ENCODE assay signal across 1 cellular context in the genomic region with DNA sequence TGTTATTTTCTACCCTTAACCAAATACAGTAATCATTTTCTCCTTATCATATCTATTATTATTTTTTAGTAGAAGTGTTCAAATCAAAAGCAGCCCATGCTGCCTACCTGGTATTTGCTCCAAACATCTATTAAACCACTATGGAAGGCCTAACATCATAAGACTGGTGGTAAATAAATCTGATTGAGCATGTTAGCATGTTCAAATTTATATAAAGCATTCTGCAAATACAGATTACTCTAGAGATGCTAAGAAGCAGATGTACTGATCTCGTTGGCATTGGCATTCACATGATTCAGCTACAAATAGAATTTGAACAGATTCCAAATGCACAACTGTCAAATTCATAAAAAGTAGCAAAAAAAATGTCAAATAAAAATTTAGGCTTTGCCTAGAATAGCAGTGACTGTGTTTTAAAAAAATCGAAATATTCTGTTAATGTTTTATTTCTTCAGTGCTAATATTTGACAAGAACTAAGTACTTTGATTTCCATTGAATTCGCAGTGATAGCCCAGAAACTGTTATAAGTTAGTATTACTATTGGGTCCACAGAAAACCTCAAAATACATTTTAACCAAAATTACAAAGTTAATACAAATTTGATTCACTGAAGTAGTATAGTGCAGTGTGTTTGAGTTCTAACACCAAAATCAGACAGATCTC.
TF ChIP-seq lines count a peak whose summit lies in the region.

No MANE protein-coding gene starts in this region.

TF ChIP-seq in WTC11, 78 proteins besides CTCF, POLR2A, EP300 and RAD21 (continued from another document):
- TF ChIP-seq ZNF121 (CRISPR knock-in tag; IDR thresholded peaks at IDR 0.05), result no peak
- TF ChIP-seq ETV6 (CRISPR knock-in tag; IDR thresholded peaks at IDR 0.05), result no peak
- no peak for TF ChIP-seq ZSCAN18 (CRISPR knock-in tag; IDR thresholded peaks at IDR 0.05)
- no peak for TF ChIP-seq NFYB (CRISPR knock-in tag; conservative IDR thresholded peaks at IDR 0.05; ENCODE audit: low read depth)
- no peak for TF ChIP-seq HMGXB4 (CRISPR knock-in tag; IDR thresholded peaks at IDR 0.05)
- TF ChIP-seq, protein P1, sequence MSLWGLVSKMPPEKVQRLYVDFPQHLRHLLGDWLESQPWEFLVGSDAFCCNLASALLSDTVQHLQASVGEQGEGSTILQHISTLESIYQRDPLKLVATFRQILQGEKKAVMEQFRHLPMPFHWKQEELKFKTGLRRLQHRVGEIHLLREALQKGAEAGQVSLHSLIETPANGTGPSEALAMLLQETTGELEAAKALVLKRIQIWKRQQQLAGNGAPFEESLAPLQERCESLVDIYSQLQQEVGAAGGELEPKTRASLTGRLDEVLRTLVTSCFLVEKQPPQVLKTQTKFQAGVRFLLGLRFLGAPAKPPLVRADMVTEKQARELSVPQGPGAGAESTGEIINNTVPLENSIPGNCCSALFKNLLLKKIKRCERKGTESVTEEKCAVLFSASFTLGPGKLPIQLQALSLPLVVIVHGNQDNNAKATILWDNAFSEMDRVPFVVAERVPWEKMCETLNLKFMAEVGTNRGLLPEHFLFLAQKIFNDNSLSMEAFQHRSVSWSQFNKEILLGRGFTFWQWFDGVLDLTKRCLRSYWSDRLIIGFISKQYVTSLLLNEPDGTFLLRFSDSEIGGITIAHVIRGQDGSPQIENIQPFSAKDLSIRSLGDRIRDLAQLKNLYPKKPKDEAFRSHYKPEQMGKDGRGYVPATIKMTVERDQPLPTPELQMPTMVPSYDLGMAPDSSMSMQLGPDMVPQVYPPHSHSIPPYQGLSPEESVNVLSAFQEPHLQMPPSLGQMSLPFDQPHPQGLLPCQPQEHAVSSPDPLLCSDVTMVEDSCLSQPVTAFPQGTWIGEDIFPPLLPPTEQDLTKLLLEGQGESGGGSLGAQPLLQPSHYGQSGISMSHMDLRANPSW (CRISPR knock-in tag; conservative IDR thresholded peaks at IDR 0.05; ENCODE audit: low read depth), result no peak
- TF ChIP-seq RELA (CRISPR knock-in tag; IDR thresholded peaks at IDR 0.05; ENCODE audit: borderline replicate concordance), result no peak
- no peak for TF ChIP-seq ZNF263 (CRISPR knock-in tag; IDR thresholded peaks at IDR 0.05; ENCODE audit: low read depth)
- no peak for TF ChIP-seq MYBL2 (CRISPR knock-in tag; IDR thresholded peaks at IDR 0.05)
- TF ChIP-seq, protein P2, sequence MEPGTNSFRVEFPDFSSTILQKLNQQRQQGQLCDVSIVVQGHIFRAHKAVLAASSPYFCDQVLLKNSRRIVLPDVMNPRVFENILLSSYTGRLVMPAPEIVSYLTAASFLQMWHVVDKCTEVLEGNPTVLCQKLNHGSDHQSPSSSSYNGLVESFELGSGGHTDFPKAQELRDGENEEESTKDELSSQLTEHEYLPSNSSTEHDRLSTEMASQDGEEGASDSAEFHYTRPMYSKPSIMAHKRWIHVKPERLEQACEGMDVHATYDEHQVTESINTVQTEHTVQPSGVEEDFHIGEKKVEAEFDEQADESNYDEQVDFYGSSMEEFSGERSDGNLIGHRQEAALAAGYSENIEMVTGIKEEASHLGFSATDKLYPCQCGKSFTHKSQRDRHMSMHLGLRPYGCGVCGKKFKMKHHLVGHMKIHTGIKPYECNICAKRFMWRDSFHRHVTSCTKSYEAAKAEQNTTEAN (CRISPR knock-in tag; IDR thresholded peaks at IDR 0.05), result no peak
- TF ChIP-seq, protein P3, sequence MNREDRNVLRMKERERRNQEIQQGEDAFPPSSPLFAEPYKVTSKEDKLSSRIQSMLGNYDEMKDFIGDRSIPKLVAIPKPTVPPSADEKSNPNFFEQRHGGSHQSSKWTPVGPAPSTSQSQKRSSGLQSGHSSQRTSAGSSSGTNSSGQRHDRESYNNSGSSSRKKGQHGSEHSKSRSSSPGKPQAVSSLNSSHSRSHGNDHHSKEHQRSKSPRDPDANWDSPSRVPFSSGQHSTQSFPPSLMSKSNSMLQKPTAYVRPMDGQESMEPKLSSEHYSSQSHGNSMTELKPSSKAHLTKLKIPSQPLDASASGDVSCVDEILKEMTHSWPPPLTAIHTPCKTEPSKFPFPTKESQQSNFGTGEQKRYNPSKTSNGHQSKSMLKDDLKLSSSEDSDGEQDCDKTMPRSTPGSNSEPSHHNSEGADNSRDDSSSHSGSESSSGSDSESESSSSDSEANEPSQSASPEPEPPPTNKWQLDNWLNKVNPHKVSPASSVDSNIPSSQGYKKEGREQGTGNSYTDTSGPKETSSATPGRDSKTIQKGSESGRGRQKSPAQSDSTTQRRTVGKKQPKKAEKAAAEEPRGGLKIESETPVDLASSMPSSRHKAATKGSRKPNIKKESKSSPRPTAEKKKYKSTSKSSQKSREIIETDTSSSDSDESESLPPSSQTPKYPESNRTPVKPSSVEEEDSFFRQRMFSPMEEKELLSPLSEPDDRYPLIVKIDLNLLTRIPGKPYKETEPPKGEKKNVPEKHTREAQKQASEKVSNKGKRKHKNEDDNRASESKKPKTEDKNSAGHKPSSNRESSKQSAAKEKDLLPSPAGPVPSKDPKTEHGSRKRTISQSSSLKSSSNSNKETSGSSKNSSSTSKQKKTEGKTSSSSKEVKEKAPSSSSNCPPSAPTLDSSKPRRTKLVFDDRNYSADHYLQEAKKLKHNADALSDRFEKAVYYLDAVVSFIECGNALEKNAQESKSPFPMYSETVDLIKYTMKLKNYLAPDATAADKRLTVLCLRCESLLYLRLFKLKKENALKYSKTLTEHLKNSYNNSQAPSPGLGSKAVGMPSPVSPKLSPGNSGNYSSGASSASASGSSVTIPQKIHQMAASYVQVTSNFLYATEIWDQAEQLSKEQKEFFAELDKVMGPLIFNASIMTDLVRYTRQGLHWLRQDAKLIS (CRISPR knock-in tag; IDR thresholded peaks at IDR 0.05; ENCODE audit: borderline replicate concordance), result no peak
- no peak for TF ChIP-seq SP1 (CRISPR knock-in tag; conservative IDR thresholded peaks at IDR 0.05)
- no peak for TF ChIP-seq NR1H2 (CRISPR knock-in tag; IDR thresholded peaks at IDR 0.05)
- no peak for TF ChIP-seq OVOL2 (CRISPR knock-in tag; IDR thresholded peaks at IDR 0.05; ENCODE audit: borderline replicate concordance)
TF ChIP-seq in WTC11: peak in this region for 0.
